In genomic region chr3:65953301-65953812, GRCh38 we compare ENCODE assay signal across 10 cellular contexts.
A peak's percentile ranks its signal among the peaks of the same experiment; 100 is the strongest.
DNase-seq lines count a peak whose midpoint lies in the region; ATAC-seq and TF ChIP-seq lines count a peak whose summit lies in the region.
"Had no signal": no experiment of that assay in that cellular context is flagged by ENCODE, and none has a peak within 500 bp of the region (broad histone marks: within the 10 kb centered on the region; RNA-seq: fewer than 3 reads in every experiment).

No MANE protein-coding gene starts in this region.

- H3K9ac ChIP-seq in HUES6 (ENCODE audit: low read length) (no peak overlapping the region), SK-N-SH (peak overlapping the region; percentile 52)

- peaks cover 89% of the 10 kb centered on the region for H3K79me2 ChIP-seq in SK-N-SH (ENCODE audit: insufficient read depth)

- peaks cover 7% of the 10 kb centered on the region for H3K27me3 Mint-ChIP-seq in activated CD4-positive, alpha-beta memory T cell treated with anti-CD3 and anti-CD28 coated beads, Interleukin-2, amount 10 ng/mL, durations not matched to agents 7 days and 5 days
- H3K27me3 Mint-ChIP-seq: IgD-negative memory B cell had no signal

- no peaks in the 10 kb centered on the region for H4K20me1 ChIP-seq in SK-N-SH (ENCODE audit: insufficient read depth)

- H3K27ac ChIP-seq in HUES6 (ENCODE audit: low read depth, low read length) (peak overlapping the region; percentile 78), SK-N-SH (ENCODE audit: low read depth in 2 of 2, low read length in 1 of 2) (peak overlapping the region in 1 of 2 experiments; percentile 96; a peak in 2 of 4 replicates), gastrocnemius medialis (peak overlapping the region; percentile 42 to 75 (median 64)), SJCRH30 (no peak overlapping the region)

- no peak overlapping the region for H3K4me3 ChIP-seq in HUES6 (ENCODE audit: low read depth, low read length)
- H3K4me3 ChIP-seq in SK-N-SH (ENCODE audit: low read depth in 2 of 2, low read length in 1 of 2): no peak overlapping the region
- H3K4me3 ChIP-seq in gastrocnemius medialis: peak overlapping the region in 2 of 4 donors; percentile 53 to 56
- no peak overlapping the region for H3K4me3 ChIP-seq in SJCRH30
- H3K4me3 ChIP-seq: uterus had no signal

- no peak for TF ChIP-seq RAD21 in SK-N-SH (IDR thresholded peaks at IDR 0.05; ENCODE audit: low read length)

- H3K36me3 Mint-ChIP-seq in activated CD4-positive, alpha-beta memory T cell treated with anti-CD3 and anti-CD28 coated beads, Interleukin-2, amount 10 ng/mL, durations not matched to agents 7 days and 5 days (ENCODE audit: low read depth): no peaks in the 10 kb centered on the region
- H3K36me3 Mint-ChIP-seq: IgD-negative memory B cell had no signal

- 89% methylated on average over 5 of the region's 5 CpGs for WGBS in SK-N-SH (ENCODE audit: low lambda C conversion rate)

- H3F3A ChIP-seq in SK-N-SH (replicated peaks; ENCODE audit: insufficient read depth): peaks cover 32% of the 10 kb centered on the region

- ATAC-seq in gastrocnemius medialis (peak in 1 of 2 donors; percentile 37), HG03097 (IDR thresholded peaks at IDR 0.05; ENCODE audit: low FRiP score, unreplicated experiment) (no peak), GM21526 (IDR thresholded peaks at IDR 0.05; ENCODE audit: low FRiP score, unreplicated experiment) (no peak)

- peak overlapping the region; percentile 62 for H3K4me2 ChIP-seq in SK-N-SH

- H3K9me3 ChIP-seq in HUES6 (ENCODE audit: control insufficient read depth, insufficient read depth, low read depth, low read length) (no peaks in the 10 kb centered on the region), SK-N-SH (no peaks in the 10 kb centered on the region), gastrocnemius medialis (no peaks in the 10 kb centered on the region), SJCRH30 (replicated peaks) (no peaks in the 10 kb centered on the region)
- H3K9me3 ChIP-seq: uterus had no signal

- H3K27ac Mint-ChIP-seq in activated CD4-positive, alpha-beta memory T cell treated with anti-CD3 and anti-CD28 coated beads, Interleukin-2, amount 10 ng/mL, durations not matched to agents 7 days and 5 days: no peak overlapping the region
- H3K27ac Mint-ChIP-seq: IgD-negative memory B cell had no signal

- no peak overlapping the region; the same call in 1 of the 2 replicates for H2AFZ ChIP-seq in SK-N-SH (ENCODE audit: low read depth)

- H3K9me3 Mint-ChIP-seq in activated CD4-positive, alpha-beta memory T cell treated with anti-CD3 and anti-CD28 coated beads, Interleukin-2, amount 10 ng/mL, durations not matched to agents 7 days and 5 days: peaks cover 3% of the 10 kb centered on the region
- H3K9me3 Mint-ChIP-seq: IgD-negative memory B cell had no signal

- peaks cover 3% of the 10 kb centered on the region for H3K4me1 Mint-ChIP-seq in activated CD4-positive, alpha-beta memory T cell treated with anti-CD3 and anti-CD28 coated beads, Interleukin-2, amount 10 ng/mL, durations not matched to agents 7 days and 5 days

- no peaks in the 10 kb centered on the region for H3K9me2 ChIP-seq in SK-N-SH

- POLR2A ChIA-PET in SK-N-SH (lab: Yijun Ruan, JAX): no interaction called here
- POLR2A ChIA-PET in activated CD4-positive, alpha-beta memory T cell treated with anti-CD3 and anti-CD28 coated beads, Interleukin-2, amount 10 ng/mL, durations not matched to agents 7 days and 5 days (lab: Charles Lee): no interaction called here

- CTCF ChIA-PET in SK-N-SH (lab: Yijun Ruan, JAX): interaction anchor here (0.6 kb wide), 1 partner anchor 91 kb away, joined by 4 read pairs; no protein-coding TSS in a partner anchor
- CTCF ChIA-PET in activated CD4-positive, alpha-beta memory T cell treated with anti-CD3 and anti-CD28 coated beads, Interleukin-2, amount 10 ng/mL, durations not matched to agents 7 days and 5 days (lab: Charles Lee): no interaction called here

- in situ Hi-C loops in gastrocnemius medialis (cut with MboI; ENCODE audit: low sequenced_read_pairs in 4 of 4): no loop called here

- DNase-seq in SK-N-SH (no peak), iPS DF 4.7 (ENCODE audit: extremely low read depth, low spot score) (peak; percentile 84), gastrocnemius medialis (no peak), SJCRH30 (no peak)
- no peak for DNase-seq in activated CD4-positive, alpha-beta memory T cell treated with anti-CD3 and anti-CD28 coated beads, Interleukin-2, amount 10 ng/mL, durations not matched to agents 7 days and 5 days
- DNase-seq: uterus had no signal

- TF ChIP-seq CTCF in SK-N-SH (IDR thresholded peaks at IDR 0.05) (no peak), gastrocnemius medialis (IDR thresholded peaks at IDR 0.05 in 4 of 5, conservative IDR thresholded peaks at IDR 0.05 in 1 of 5) (no peak)

- intact Hi-C loops in gastrocnemius medialis (cut with DNase I; ENCODE audit: low total_unique reads): loop anchor here (10.0 kb wide), 1 partner anchor 161 kb away; no protein-coding TSS in a partner anchor

- TF ChIP-seq POLR2A in gastrocnemius medialis (IDR thresholded peaks at IDR 0.05): no peak

- peaks cover 59% of the 10 kb centered on the region for H3K4me1 ChIP-seq in HUES6 (ENCODE audit: control insufficient read depth, insufficient read depth, low read length)
- peaks cover 6 to 55% of the 10 kb centered on the region in 2 experiments for H3K4me1 ChIP-seq in SK-N-SH (ENCODE audit: control insufficient read depth in 1 of 2, insufficient read depth in 2 of 2, low read depth in 1 of 2, low read length in 1 of 2)
- H3K4me1 ChIP-seq in gastrocnemius medialis: peaks cover 30 to 37% of the 10 kb centered on the region in 2 donors
- H3K4me1 ChIP-seq in SJCRH30: peaks cover 8% of the 10 kb centered on the region
- H3K4me1 ChIP-seq: uterus had no signal

- H3K36me3 ChIP-seq in HUES6 (ENCODE audit: control insufficient read depth, insufficient read depth, low read length) (no peaks in the 10 kb centered on the region), SK-N-SH (replicated peaks in 1 of 2; ENCODE audit: control insufficient read depth in 1 of 2, insufficient read depth in 2 of 2, low read length in 1 of 2) (no peaks in the 10 kb centered on the region), gastrocnemius medialis (no peaks in the 10 kb centered on the region), SJCRH30 (no peaks in the 10 kb centered on the region)

- no peak for TF ChIP-seq EP300 in SK-N-SH (IDR thresholded peaks at IDR 0.05; ENCODE audit: borderline replicate concordance in 1 of 2, low read depth in 1 of 2, low read length in 1 of 2)

- H3K4me3 Mint-ChIP-seq in activated CD4-positive, alpha-beta memory T cell treated with anti-CD3 and anti-CD28 coated beads, Interleukin-2, amount 10 ng/mL, durations not matched to agents 7 days and 5 days: no peak overlapping the region
- H3K4me3 Mint-ChIP-seq: IgD-negative memory B cell had no signal

- H3K27me3 ChIP-seq in HUES6 (ENCODE audit: control insufficient read depth, insufficient read depth, low read length) (no peaks in the 10 kb centered on the region), SK-N-SH (ENCODE audit: insufficient read depth) (no peaks in the 10 kb centered on the region), gastrocnemius medialis (no peaks in the 10 kb centered on the region), SJCRH30 (no peaks in the 10 kb centered on the region)
- H3K27me3 ChIP-seq: uterus had no signal

TF ChIP-seq in SK-N-SH, 30 proteins besides CTCF, POLR2A, EP300 and RAD21:
- no peak for TF ChIP-seq RXRA (IDR thresholded peaks at IDR 0.05; ENCODE audit: borderline replicate concordance, low read depth)
- TF ChIP-seq TAF1 (IDR thresholded peaks at IDR 0.05; ENCODE audit: borderline replicate concordance, low read depth, low read length): no peak
- no peak for TF ChIP-seq EZH2phosphoT487 (IDR thresholded peaks at IDR 0.05; ENCODE audit: borderline replicate concordance, low read depth)
- TF ChIP-seq SIN3A (IDR thresholded peaks at IDR 0.05; ENCODE audit: borderline replicate concordance, low read depth, low read length): no peak
- no peak for TF ChIP-seq RFX5 (IDR thresholded peaks at IDR 0.05; ENCODE audit: low read length)
- TF ChIP-seq TCF12 (IDR thresholded peaks at IDR 0.05): no peak
- no peak for TF ChIP-seq SMC3 (IDR thresholded peaks at IDR 0.05; ENCODE audit: low read depth, low read length)
- TF ChIP-seq ELF1 (IDR thresholded peaks at IDR 0.05): no peak
- no peak for TF ChIP-seq FOXJ3 (CRISPR knock-in tag; IDR thresholded peaks at IDR 0.05)
- no peak for TF ChIP-seq IRF3 (IDR thresholded peaks at IDR 0.05; ENCODE audit: low read depth, low read length)
TF ChIP-seq in SK-N-SH: peak in this region for 0.
